ENCODE assay signal across 14 cellular contexts in genomic region chr1:204909109-204909508, GRCh38. TPM values are rescaled to one million over a fixed set of nuclear protein-coding genes. Genes with fewer than 3 reads are reported as not detected.
"Had no signal": no experiment of that assay in that cellular context is flagged by ENCODE, and none has a peak within 500 bp of the region (broad histone marks: within the 10 kb centered on the region; RNA-seq: fewer than 3 reads in every experiment).

No MANE protein-coding gene starts in this region.

- H3K4me3 Mint-ChIP-seq: activated naive CD4-positive, alpha-beta T cell treated with anti-CD3 and anti-CD28 coated beads, Interleukin-2, amount 50 U/mL, for 24 hours; naive thymus-derived CD8-positive, alpha-beta T cell had no signal

- DNase-seq: activated T-cell treated with anti-CD3 and anti-CD28 coated beads for 4 hours; adrenal gland; central memory CD4-positive, alpha-beta T cell; foreskin fibroblast; glutamatergic neuron; left ventricle myocardium inferior; mesenchymal stem cell; naive thymus-derived CD8-positive, alpha-beta T cell; stimulated activated naive CD8-positive, alpha-beta T cell treated with anti-CD3 and anti-CD28 coated beads, Interleukin-15, Interleukin-2, amounts not matched to agents 100 U/mL and 50 U/mL, for 24 hours; SW 1271; transverse colon had no signal

- H3K36me3 Mint-ChIP-seq: activated naive CD4-positive, alpha-beta T cell treated with anti-CD3 and anti-CD28 coated beads, Interleukin-2, amount 50 U/mL, for 24 hours had no signal

- H3K36me3 ChIP-seq: adrenal gland, esophagus muscularis mucosa, left ventricle myocardium inferior, transverse colon had no signal

- H3K4me1 Mint-ChIP-seq: activated naive CD4-positive, alpha-beta T cell treated with anti-CD3 and anti-CD28 coated beads, Interleukin-2, amount 50 U/mL, for 24 hours; naive thymus-derived CD8-positive, alpha-beta T cell had no signal

- ATAC-seq: naive thymus-derived CD8-positive, alpha-beta T cell; stimulated activated naive CD8-positive, alpha-beta T cell treated with anti-CD3 and anti-CD28 coated beads, Interleukin-15, Interleukin-2, amounts not matched to agents 100 U/mL and 50 U/mL, for 24 hours had no signal

- H3K4me1 ChIP-seq: adrenal gland, left ventricle myocardium inferior, transverse colon had no signal

- H3K9me3 ChIP-seq: adrenal gland, esophagus muscularis mucosa, transverse colon had no signal

- H3K9me3 Mint-ChIP-seq: activated naive CD4-positive, alpha-beta T cell treated with anti-CD3 and anti-CD28 coated beads, Interleukin-2, amount 50 U/mL, for 24 hours had no signal

- H3K27ac ChIP-seq: adrenal gland, coronary artery, esophagus muscularis mucosa, left ventricle myocardium inferior, transverse colon had no signal

- H3K4me3 ChIP-seq: adrenal gland, coronary artery, esophagus muscularis mucosa, left ventricle myocardium inferior, transverse colon had no signal

- H3K27ac Mint-ChIP-seq: activated naive CD4-positive, alpha-beta T cell treated with anti-CD3 and anti-CD28 coated beads, Interleukin-2, amount 50 U/mL, for 24 hours; naive thymus-derived CD8-positive, alpha-beta T cell had no signal

- H3K27me3 ChIP-seq: adrenal gland, esophagus muscularis mucosa, transverse colon had no signal

RNA-seq across cellular contexts. Expression of gene NFASC, which starts 38.4 kb away (rescaled TPM):
- total RNA-seq: naive thymus-derived CD8-positive, alpha-beta T cell had no signal
- polyA plus RNA-seq: naive thymus-derived CD8-positive, alpha-beta T cell had no signal
